In the genomic region with DNA sequence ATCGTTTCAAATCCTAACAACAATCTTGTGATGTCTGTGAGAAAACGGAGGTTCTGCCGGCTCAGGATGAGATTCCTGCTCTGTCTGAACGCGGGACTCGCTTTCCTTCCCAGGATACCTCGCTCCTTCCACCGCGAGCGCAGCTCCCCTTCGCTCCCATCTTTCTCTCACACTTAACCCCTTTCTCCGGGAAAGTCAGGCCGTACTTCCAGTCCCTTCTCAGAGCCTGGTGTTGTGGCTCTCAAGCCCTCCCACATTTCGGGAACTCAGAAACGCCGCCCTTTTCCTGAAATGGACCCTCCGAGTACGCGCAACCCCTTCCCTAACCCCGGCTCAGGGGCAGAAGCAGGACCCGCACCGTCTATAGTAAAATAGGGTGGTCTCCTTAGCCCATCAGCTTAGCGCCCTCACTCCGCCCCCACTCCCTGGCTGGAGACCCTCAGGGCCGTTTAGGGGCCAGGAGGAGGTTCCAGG, we compare ENCODE assay signal across 9 cellular contexts. TPM values are rescaled to one million over a fixed set of nuclear protein-coding genes. Genes with fewer than 3 reads are reported as not detected.
DNase-seq lines count a peak whose midpoint lies in the region; ATAC-seq, FAIRE-seq and TF ChIP-seq lines count a peak whose summit lies in the region.
"Had no signal": no experiment of that assay in that cellular context is flagged by ENCODE, and none has a peak within 500 bp of the region (broad histone marks: within the 10 kb centered on the region; RNA-seq: fewer than 3 reads in every experiment).

No MANE protein-coding gene starts in this region.

- TF ChIP-seq CTCF in H1 (IDR thresholded peaks at IDR 0.05; ENCODE audit: control extremely low read depth in 1 of 3, insufficient read depth in 1 of 3, low read depth in 1 of 3, low read length in 3 of 3) (no peak), vagina (IDR thresholded peaks at IDR 0.05) (no peak)

- peak overlapping the region; percentile 78 to 99 (median 89) for H3K4me3 ChIP-seq in H1 (ENCODE audit: extremely low read depth in 1 of 4, insufficient read depth in 2 of 4, low read depth in 3 of 4, low read length in 4 of 4)
- peak overlapping the region; percentile 89 for H3K4me3 ChIP-seq in mononuclear cell (ENCODE audit: low read length)
- H3K4me3 ChIP-seq in vagina = peak overlapping the region; percentile 82 to 91

- FAIRE-seq in H1 (lab: Jason Lieb, UNC) = no peak
- FAIRE-seq: G401.6 had no signal

- peaks cover 7 to 22% (median 19%) of the 10 kb centered on the region in 4 experiments; a peak in 6 of 7 replicates for H3K4me1 ChIP-seq in H1 (replicated peaks in 1 of 4; ENCODE audit: control insufficient read depth in 3 of 4, insufficient read depth in 4 of 4, low read length in 3 of 4)
- H3K4me1 ChIP-seq in mononuclear cell (ENCODE audit: insufficient read depth, low read length) = peaks cover 52% of the 10 kb centered on the region
- peaks cover 57% of the 10 kb centered on the region for H3K4me1 ChIP-seq in vagina

- H4K20me1 ChIP-seq in H1 (replicated peaks in 1 of 2; ENCODE audit: control insufficient read depth in 1 of 2, insufficient read depth in 2 of 2, low read length in 2 of 2) = peaks cover 19 to 21% of the 10 kb centered on the region in 2 experiments

- intact Hi-C loops in vagina (cut with DNase I) = no loop called here

- no peak overlapping the region for H2BK15ac ChIP-seq in H1 (ENCODE audit: low read length)

- H3K9me3 ChIP-seq in H1 (ENCODE audit: insufficient read depth in 2 of 2, low read depth in 1 of 2, low read length in 1 of 2) = no peaks in the 10 kb centered on the region
- no peaks in the 10 kb centered on the region for H3K9me3 ChIP-seq in mononuclear cell (ENCODE audit: low read depth, low read length)
- no peaks in the 10 kb centered on the region for H3K9me3 ChIP-seq in vagina

- no peak overlapping the region for H3K14ac ChIP-seq in H1 (ENCODE audit: insufficient read length)

- H3K18ac ChIP-seq in H1 (ENCODE audit: extremely low read depth, low read length) = peak overlapping the region; percentile 91

- H3K27me3 ChIP-seq in H1 (replicated peaks in 1 of 4; ENCODE audit: control insufficient read depth in 3 of 4, extremely low read depth in 1 of 4, insufficient read depth in 3 of 4, low read length in 3 of 4) (no peaks in the 10 kb centered on the region), mononuclear cell (ENCODE audit: insufficient read depth, low read length) (no peaks in the 10 kb centered on the region), vagina (no peaks in the 10 kb centered on the region)

- POLR2A ChIA-PET in H1 (lab: Charles Lee; ENCODE audit: partially characterized antibody) = interaction anchor here (0.7 to 5.5 kb wide), 22 partner anchors 9 to 1176 kb away, joined by 3 to 50 read pairs (median 8); partner anchors contain the start of gene CLN6

- H2AFZ ChIP-seq in H1 (ENCODE audit: low read length) = peak overlapping the region; percentile 78

- H3K9ac ChIP-seq in H1 (replicated peaks in 1 of 4; ENCODE audit: extremely low read depth in 1 of 4, low read depth in 3 of 4, low read length in 3 of 4) = peak overlapping the region; percentile 67 to 97 (median 94)

- DNase-seq in NCI-H748 (lab: John Stamatoyannopoulos, UW; ENCODE audit: unreplicated experiment) = peak; percentile 70
- no peak for DNase-seq in NCI-H748 treated with DMSO at 0.1 percent for 48 hours (lab: John Stamatoyannopoulos, UW)
- DNase-seq in SHP77 (lab: John Stamatoyannopoulos, UW) = peak; percentile 50 to 67
- no peak for DNase-seq in H1 (ENCODE audit: low read depth in 1 of 2, low spot score in 2 of 2)
- no peak for DNase-seq in vagina (ENCODE audit: extremely low spot score in 2 of 2)

- H2BK12ac ChIP-seq in H1 (ENCODE audit: low read depth, low read length) = peak overlapping the region; percentile 91; the same call in 1 of the 2 replicates

- peaks cover 20 to 40% of the 10 kb centered on the region in 2 experiments for H3K79me2 ChIP-seq in H1 (ENCODE audit: control insufficient read depth in 1 of 2, insufficient read depth in 2 of 2, low read length in 2 of 2)

- TF ChIP-seq RAD21 in H1 (IDR thresholded peaks at IDR 0.05 in 1 of 2, conservative IDR thresholded peaks at IDR 0.05 in 1 of 2; ENCODE audit: low read depth in 2 of 2, low read length in 2 of 2) = no peak

- H2BK120ac ChIP-seq in H1 (replicated peaks; ENCODE audit: low read depth, low read length) = no peak overlapping the region

- H2BK5ac ChIP-seq in H1 (ENCODE audit: low read depth, low read length) = peak overlapping the region; percentile 97

- H3K27ac ChIP-seq in H1 (ENCODE audit: low read depth, low read length) (peak overlapping the region; percentile 94), vagina (peak overlapping the region; percentile 99)

- H2BK20ac ChIP-seq in H1 (ENCODE audit: low read length) = no peak overlapping the region

- CTCF ChIA-PET in H1 (lab: Charles Lee; ENCODE audit: partially characterized antibody) = interaction anchor here (1.2 to 10.1 kb wide), 6 partner anchors 13 to 39 kb away, joined by 3 to 72 read pairs (median 4); no protein-coding TSS in a partner anchor

- TF ChIP-seq EP300 in H1 (IDR thresholded peaks at IDR 0.05; ENCODE audit: borderline replicate concordance in 1 of 2, low read depth in 2 of 2, low read length in 2 of 2) = no peak

- H3K4me2 ChIP-seq in H1 (ENCODE audit: insufficient read depth in 1 of 2, low read depth in 2 of 2, low read length in 2 of 2) = peak overlapping the region; percentile 86 to 95

- peak overlapping the region; percentile 75 for H3K56ac ChIP-seq in H1 (replicated peaks; ENCODE audit: insufficient read length, low read depth, low read length)

- ATAC-seq in HG02981 (IDR thresholded peaks at IDR 0.05; ENCODE audit: unreplicated experiment) = peak; percentile 6
- ATAC-seq in esophagus mucosa = no peak

- 4% methylated on average over 25 of the region's 25 CpGs; no CpG with 5 or more reads in 1 of the 2 experiments for WGBS in H1 (ENCODE audit: extremely low coverage in 1 of 2, insufficient coverage in 1 of 2, insufficient read length in 1 of 2, insufficient replicate concordance in 2 of 2, low coverage in 1 of 2, low lambda C conversion rate in 2 of 2, missing lambda C conversion rate in 1 of 2), 2 experiments

- peak overlapping the region; percentile 81 for H4K91ac ChIP-seq in H1 (replicated peaks; ENCODE audit: insufficient read length, low read length)

- no peaks in the 10 kb centered on the region; the same call in 1 of the 2 replicates for H3K79me1 ChIP-seq in H1 (ENCODE audit: low read depth, low read length)

- no peak overlapping the region for H3K23ac ChIP-seq in H1 (ENCODE audit: insufficient read length)

- peaks cover 13% of the 10 kb centered on the region for H3K23me2 ChIP-seq in H1 (ENCODE audit: low read depth, low read length)

- H4K5ac ChIP-seq in H1 (ENCODE audit: insufficient read length, low read depth, low read length) = peak overlapping the region; percentile 95

- H3K4ac ChIP-seq in H1 (replicated peaks; ENCODE audit: insufficient read length, low read depth, low read length) = peak overlapping the region; percentile 61

- H3K36me3 ChIP-seq in H1 (ENCODE audit: control insufficient read depth in 2 of 4, insufficient read depth in 4 of 4, low read length in 3 of 4) = no peaks in the 10 kb centered on the region
- no peaks in the 10 kb centered on the region for H3K36me3 ChIP-seq in vagina

- no peak; a peak in 1 of 3 replicates for TF ChIP-seq POLR2A in H1 (IDR thresholded peaks at IDR 0.05; ENCODE audit: control extremely low read depth in 1 of 2, low read depth in 2 of 2, low read length in 2 of 2)
- no peak for TF ChIP-seq POLR2A in vagina (IDR thresholded peaks at IDR 0.05)

- H2AK5ac ChIP-seq in H1 (ENCODE audit: low read depth, low read length) = no peak overlapping the region

- peak overlapping the region; percentile 97; the same call in 1 of the 2 replicates for H4K8ac ChIP-seq in H1 (ENCODE audit: extremely low read depth, insufficient read depth, low read length)

TF ChIP-seq in H1, 55 proteins besides CTCF, POLR2A, EP300 and RAD21:
- TF ChIP-seq HDAC2 (IDR thresholded peaks at IDR 0.05; ENCODE audit: borderline replicate concordance in 1 of 2, low read depth in 2 of 2, low read length in 2 of 2) = no peak
- TF ChIP-seq PHF8 (conservative IDR thresholded peaks at IDR 0.05; ENCODE audit: low read depth, low read length) = 0 out of 2 replicates have a peak, but pooled peaks have one; percentile 44

RNA-seq across cellular contexts. Expression of gene FEM1B, which starts 0.4 kb away (rescaled TPM):
- 72.9 and 83.8 TPM in 2 replicates for total RNA-seq in H1 (2021; fragmentation: NEBNext Ultra II Directional; extraction: Animal tissue kit (Norgen Biotek cat#: 25700))
- polyA plus RNA-seq in H1 (2011; rRNA removed) = 21.2 and 36.1 TPM in 2 replicates
- polyA plus RNA-seq in H1 (2011; cell fraction: cytosol; rRNA removed) = 36.7 TPM
- polyA plus RNA-seq in H1 (2011; cell fraction: nucleus; rRNA removed) = 75.5 TPM
- polyA plus RNA-seq in H1 (2012, experiment 1 of 2) = 42.3 to 65.4 TPM (median 49.3 TPM) in 4 replicates
- polyA plus RNA-seq in H1 (2012, experiment 2 of 2) = 2.1 TPM
- 28.4 TPM for polyA plus RNA-seq in H1 (2013, experiment 1 of 2)
- 27.2 TPM for polyA plus RNA-seq in H1 (2013, experiment 2 of 2)
- 568 and 799 TPM in 2 replicates for polyA minus RNA-seq in H1 (2011; rRNA and poly(A)+ RNA removed)
- polyA minus RNA-seq in H1 (2011; cell fraction: cytosol; rRNA and poly(A)+ RNA removed) = 135 TPM
- 269 TPM for polyA minus RNA-seq in H1 (2011; cell fraction: nucleus; rRNA and poly(A)+ RNA removed)
- total RNA-seq in mononuclear cell (88.2 TPM), vagina (38.3 TPM), esophagus mucosa (46.8 TPM)

RNA-seq across cellular contexts. Expression of gene CLN6, which starts 47.6 kb away (rescaled TPM):
- 60.0 and 62.3 TPM in 2 replicates for total RNA-seq in H1 (2021; fragmentation: NEBNext Ultra II Directional; extraction: Animal tissue kit (Norgen Biotek cat#: 25700))
- polyA plus RNA-seq in H1 (2011; rRNA removed) = 137 and 140 TPM in 2 replicates
- polyA plus RNA-seq in H1 (2011; cell fraction: cytosol; rRNA removed) = 83.3 TPM
- 151 TPM for polyA plus RNA-seq in H1 (2011; cell fraction: nucleus; rRNA removed)
- 40.9 to 66.3 TPM (median 64.6 TPM) in 4 replicates for polyA plus RNA-seq in H1 (2012, experiment 1 of 2)
- polyA plus RNA-seq in H1 (2012, experiment 2 of 2) = 62.3 TPM
- polyA plus RNA-seq in H1 (2013, experiment 1 of 2) = 62.0 TPM
- polyA plus RNA-seq in H1 (2013, experiment 2 of 2) = 74.5 TPM
- 182 and 205 TPM in 2 replicates for polyA minus RNA-seq in H1 (2011; rRNA and poly(A)+ RNA removed)
- 53.9 TPM for polyA minus RNA-seq in H1 (2011; cell fraction: cytosol; rRNA and poly(A)+ RNA removed)
- 87.0 TPM for polyA minus RNA-seq in H1 (2011; cell fraction: nucleus; rRNA and poly(A)+ RNA removed)
- total RNA-seq in mononuclear cell (9.3 TPM), vagina (23.3 TPM), esophagus mucosa (18.5 TPM)

Comparison
In these comparisons a context has a peak if more than half of its experiments do, and no peak if none do; other contexts are left out.
1. DNase-seq: peak in NCI-H748 (single experiment) and SHP77 (2 of 2); none in NCI-H748 treated with DMSO at 0.1 percent for 48 hours (single experiment), H1 (0 of 2) and vagina (0 of 2).
2. Peak in every context shown above with its lines, with median percentiles within 50 percentile points of each other: H3K4me3 ChIP-seq.